ENCODE assay signal across 25 cellular contexts in genomic region chr6:4270001-4270400, GRCh38.
"Had no signal": no experiment of that assay in that cellular context is flagged by ENCODE, and none has a peak within 500 bp of the region (broad histone marks: within the 10 kb centered on the region; RNA-seq: fewer than 3 reads in every experiment).

No MANE protein-coding gene starts in this region.

- H3K27me3 ChIP-seq: dorsolateral prefrontal cortex, gastrocnemius medialis, hepatocyte, neutrophil, pancreas, right lobe of liver, transverse colon, upper lobe of right lung, uterus had no signal

- H3K9me3 Mint-ChIP-seq: memory B cell; natural killer cell treated with Interleukin-12 subunit alpha and Interleukin-12 subunit beta and Interleukin-15 and Interleukin-18, amount 100 ng/mL, for 72 hours; stimulated activated naive B cell treated with anti-CD40 and anti-IgM and Interleukin-4, amounts not matched to agents 10 μg/mL and 1 μg/mL and 100 μg/mL, for 72 hours; stimulated activated naive CD8-positive, alpha-beta T cell treated with anti-CD3 and anti-CD28 coated beads, Interleukin-15, Interleukin-2, amounts not matched to agents 100 ng/mL and 50 ng/mL, for 24 hours had no signal

- H3K27ac ChIP-seq: dorsolateral prefrontal cortex, gastrocnemius medialis, hepatocyte, neutrophil, pancreas, right lobe of liver, thoracic aorta, transverse colon, upper lobe of right lung, uterus had no signal

- H3K4me1 Mint-ChIP-seq: memory B cell; neural crest cell; stimulated activated naive B cell treated with anti-CD40 and anti-IgM and Interleukin-4, amounts not matched to agents 10 μg/mL and 1 μg/mL and 100 μg/mL, for 72 hours had no signal

- H3K4me1 ChIP-seq: pancreas, transverse colon, upper lobe of right lung, uterus had no signal

- H3K4me3 Mint-ChIP-seq: memory B cell; natural killer cell treated with Interleukin-12 subunit alpha and Interleukin-12 subunit beta and Interleukin-15 and Interleukin-18, amount 100 ng/mL, for 72 hours; neural crest cell; stimulated activated naive B cell treated with anti-CD40 and anti-IgM and Interleukin-4, amounts not matched to agents 10 μg/mL and 1 μg/mL and 100 μg/mL, for 72 hours; stimulated activated naive CD8-positive, alpha-beta T cell treated with anti-CD3 and anti-CD28 coated beads, Interleukin-15, Interleukin-2, amounts not matched to agents 100 ng/mL and 50 ng/mL, for 24 hours had no signal

- H3K27ac Mint-ChIP-seq: memory B cell; natural killer cell treated with Interleukin-12 subunit alpha and Interleukin-12 subunit beta and Interleukin-15 and Interleukin-18, amount 100 ng/mL, for 72 hours; stimulated activated naive B cell treated with anti-CD40 and anti-IgM and Interleukin-4, amounts not matched to agents 10 μg/mL and 1 μg/mL and 100 μg/mL, for 72 hours; stimulated activated naive CD8-positive, alpha-beta T cell treated with anti-CD3 and anti-CD28 coated beads, Interleukin-15, Interleukin-2, amounts not matched to agents 100 ng/mL and 50 ng/mL, for 24 hours had no signal

- H3K9me3 ChIP-seq: gastrocnemius medialis, neutrophil, pancreas, right lobe of liver, thoracic aorta, transverse colon, upper lobe of right lung, uterus had no signal

- H3K36me3 ChIP-seq: gastrocnemius medialis, neutrophil, pancreas, right lobe of liver, thoracic aorta, transverse colon, upper lobe of right lung, uterus had no signal

- DNase-seq: dorsolateral prefrontal cortex; effector CD4-positive, alpha-beta T cell; foreskin fibroblast; gastrocnemius medialis; head of caudate nucleus; kidney; midbrain; pancreas; retina; right lobe of liver; small intestine; stimulated activated CD4-positive, alpha-beta T cell treated with anti-CD3 and anti-CD28 coated beads, Interleukin-15, amount 100 ng/mL, for 24 hours; stimulated activated CD4-positive, alpha-beta T cell treated with anti-CD3 and anti-CD28 coated beads, Interleukin-2, amount 100 ng/mL, for 48 hours; stimulated activated naive B cell treated with anti-CD40 and anti-IgM and Interleukin-4, amounts not matched to agents 10 μg/mL and 1 μg/mL and 100 μg/mL, for 72 hours; transverse colon; upper lobe of right lung; uterus had no signal

- H3K4me3 ChIP-seq: dorsolateral prefrontal cortex, gastrocnemius medialis, hepatocyte, lung, pancreas, right lobe of liver, thoracic aorta, transverse colon, upper lobe of right lung, uterus had no signal

- H3K36me3 Mint-ChIP-seq: memory B cell; natural killer cell treated with Interleukin-12 subunit alpha and Interleukin-12 subunit beta and Interleukin-15 and Interleukin-18, amount 100 ng/mL, for 72 hours; stimulated activated naive B cell treated with anti-CD40 and anti-IgM and Interleukin-4, amounts not matched to agents 10 μg/mL and 1 μg/mL and 100 μg/mL, for 72 hours had no signal
